In genomic region chr6:126100386-126100785, GRCh38 we compare ENCODE assay signal across 26 cellular contexts.
"Had no signal": no experiment of that assay in that cellular context is flagged by ENCODE, and none has a peak within 500 bp of the region (broad histone marks: within the 10 kb centered on the region; RNA-seq: fewer than 3 reads in every experiment).

No MANE protein-coding gene starts in this region.

- H3K27ac ChIP-seq: neutrophil, ovary, parathyroid adenoma, psoas muscle, right lobe of liver, sigmoid colon, stomach, thoracic aorta, thyroid gland, tibial nerve, upper lobe of right lung, uterus had no signal

- H3K79me2 ChIP-seq: parathyroid adenoma had no signal

- H3K9ac ChIP-seq: parathyroid adenoma had no signal

- ATAC-seq: naive thymus-derived CD8-positive, alpha-beta T cell; natural killer cell treated with Interleukin-12 subunit alpha and Interleukin-12 subunit beta and Interleukin-15 and Interleukin-18, amount 100 ng/mL, for 72 hours; psoas muscle; right cardiac atrium; right lobe of liver; stimulated activated effector memory CD8-positive, alpha-beta T cell treated with anti-CD3 and anti-CD28 coated beads, Interleukin-12 subunit alpha, Interleukin-12 subunit beta, amount 100 ng/mL, for 72 hours; stimulated activated naive B cell treated with anti-CD40 and anti-IgM and Interleukin-4, amounts not matched to agents 10 μg/mL and 1 μg/mL and 100 μg/mL, for 72 hours; upper lobe of right lung had no signal

- FAIRE-seq: small intestine had no signal

- H3K4me3 ChIP-seq: ovary, psoas muscle, right lobe of liver, sigmoid colon, stomach, thoracic aorta, thyroid gland, tibial nerve, upper lobe of right lung, uterus had no signal

- H3K27me3 ChIP-seq: neutrophil, ovary, right lobe of liver, sigmoid colon, stomach, thyroid gland, tibial nerve, upper lobe of right lung, uterus had no signal

- DNase-seq: naive thymus-derived CD8-positive, alpha-beta T cell; nephron progenitor cell; nucleus accumbens; ovary; posterior cingulate gyrus; psoas muscle; right cardiac atrium; right lobe of liver; sigmoid colon; small intestine; stimulated activated CD4-positive, alpha-beta T cell treated with anti-CD3 and anti-CD28 coated beads, Interleukin-15, amount 100 ng/mL, for 24 hours; stimulated activated CD4-positive, alpha-beta T cell treated with anti-CD3 and anti-CD28 coated beads, Interleukin-2, amount 100 ng/mL, for 24 hours; stimulated activated CD4-positive, alpha-beta T cell treated with anti-CD3 and anti-CD28 coated beads, Interleukin-2, amount 100 ng/mL, for 48 hours; stimulated activated CD4-positive, alpha-beta T cell treated with anti-CD3 and anti-CD28 coated beads, Interleukin-4, amount 100 ng/mL, for 24 hours; stimulated activated naive B cell treated with anti-CD40 and anti-IgM and Interleukin-4, amounts not matched to agents 10 μg/mL and 1 μg/mL and 100 μg/mL, for 72 hours; stimulated activated naive CD4-positive, alpha-beta T cell treated with Interleukin-2 at 50 U/mL for 16 hours; stomach; thyroid gland; upper lobe of right lung; uterus had no signal

- H3K9me3 ChIP-seq: neutrophil, ovary, psoas muscle, right lobe of liver, stomach, thoracic aorta, thyroid gland, tibial nerve, upper lobe of right lung, uterus had no signal

- H3K36me3 ChIP-seq: neutrophil, ovary, sigmoid colon, thoracic aorta, thyroid gland, upper lobe of right lung, uterus had no signal

- H3K4me1 ChIP-seq: parathyroid adenoma, psoas muscle, right lobe of liver, sigmoid colon, stomach, thyroid gland, tibial nerve, upper lobe of right lung had no signal

- H2AFZ ChIP-seq: parathyroid adenoma had no signal
